In genomic region chr6:30489081-30490030, GRCh38 we compare ENCODE assay signal across 1 cellular context.
TF ChIP-seq lines count a peak whose summit lies in the region.

TSS of gene HLA-E (plus strand) at chr6:30489509. CDS start at chr6:30489532, 23 bp downstream.

TF ChIP-seq in HepG2, 621 proteins besides CTCF, POLR2A, EP300 and RAD21 (continued from another document and continues in another):
- TF ChIP-seq ZNF710 (CRISPR knock-in tag; IDR thresholded peaks at IDR 0.05; ENCODE audit: borderline replicate concordance) (0 out of 2 replicates have a peak, but pooled peaks have one; percentile 11), MATR3 (CRISPR knock-in tag; IDR thresholded peaks at IDR 0.05) (no peak), SIX4 (CRISPR knock-in tag; IDR thresholded peaks at IDR 0.05) (peak; percentile 17; the same call in 1 of the 2 replicates), ZFP91 (CRISPR knock-in tag; IDR thresholded peaks at IDR 0.05; ENCODE audit: borderline replicate concordance) (peak; percentile 73; the same call in 1 of the 2 replicates), E2F2 (CRISPR knock-in tag; IDR thresholded peaks at IDR 0.05; ENCODE audit: borderline replicate concordance) (no peak), FLYWCH1 (CRISPR knock-in tag; IDR thresholded peaks at IDR 0.05) (no peak), ZBTB26 (CRISPR knock-in tag; IDR thresholded peaks at IDR 0.05; ENCODE audit: borderline replicate concordance) (peak; percentile 26; the same call in 1 of the 2 replicates), TBX3 (IDR thresholded peaks at IDR 0.05; ENCODE audit: borderline replicate concordance) (no peak), CHD2 (IDR thresholded peaks at IDR 0.05; ENCODE audit: low read depth, low read length) (no peak), TCF7 (IDR thresholded peaks at IDR 0.05; ENCODE audit: low read depth) (no peak), TRIM22 (IDR thresholded peaks at IDR 0.05) (no peak), ZNF788 (CRISPR knock-in tag; IDR thresholded peaks at IDR 0.05; ENCODE audit: borderline replicate concordance) (peak; percentile 15; the same call in 1 of the 2 replicates), MLX (CRISPR knock-in tag; IDR thresholded peaks at IDR 0.05) (no peak), ZNF597 (CRISPR knock-in tag; IDR thresholded peaks at IDR 0.05) (no peak), ZNF709 (CRISPR knock-in tag; IDR thresholded peaks at IDR 0.05) (0 out of 2 replicates have a peak, but pooled peaks have one; percentile 8), EHMT2 (IDR thresholded peaks at IDR 0.05; ENCODE audit: borderline replicate concordance, low read depth, low read length) (0 out of 2 replicates have a peak, but pooled peaks have one; percentile 54), ZNF775 (CRISPR knock-in tag; IDR thresholded peaks at IDR 0.05; ENCODE audit: borderline replicate concordance) (no peak), RFXAP (CRISPR knock-in tag; IDR thresholded peaks at IDR 0.05; ENCODE audit: borderline replicate concordance) (peak; percentile 100), ZNF557 (CRISPR knock-in tag; IDR thresholded peaks at IDR 0.05) (no peak), TAF1 (CRISPR knock-in tag; IDR thresholded peaks at IDR 0.05) (peak; percentile 81), ISL2 (CRISPR knock-in tag; IDR thresholded peaks at IDR 0.05) (no peak), ZNF34 (CRISPR knock-in tag; IDR thresholded peaks at IDR 0.05; ENCODE audit: borderline replicate concordance) (no peak; the same call in 1 of the 2 replicates), ATF5 (CRISPR knock-in tag; IDR thresholded peaks at IDR 0.05; ENCODE audit: low read depth) (no peak), HOXA3 (CRISPR knock-in tag; IDR thresholded peaks at IDR 0.05) (peak; percentile 46; the same call in 1 of the 2 replicates), HHEX (CRISPR knock-in tag; IDR thresholded peaks at IDR 0.05) (no peak), RERE (CRISPR knock-in tag; IDR thresholded peaks at IDR 0.05; ENCODE audit: low read depth) (no peak), ZNF44 (CRISPR knock-in tag; IDR thresholded peaks at IDR 0.05) (no peak), ZNF430 (CRISPR knock-in tag; IDR thresholded peaks at IDR 0.05) (0 out of 2 replicates have a peak, but pooled peaks have one; percentile 14), RXRA (CRISPR knock-in tag; IDR thresholded peaks at IDR 0.05) (no peak; the same call in 1 of the 2 replicates), ZNF280D (CRISPR knock-in tag; IDR thresholded peaks at IDR 0.05) (peak; percentile 95), GTF3A (CRISPR knock-in tag; conservative IDR thresholded peaks at IDR 0.05) (no peak), SRSF4 (IDR thresholded peaks at IDR 0.05; ENCODE audit: low read depth, low read length, poor library complexity, severe bottlenecking) (no peak), ARID3A (IDR thresholded peaks at IDR 0.05; ENCODE audit: low read depth, low read length) (no peak), CREBL2 (CRISPR knock-in tag; IDR thresholded peaks at IDR 0.05; ENCODE audit: borderline replicate concordance) (no peak), MAZ (IDR thresholded peaks at IDR 0.05; ENCODE audit: borderline replicate concordance, low read depth, low read length) (no peak; the same call in 1 of the 2 replicates), MAZ (CRISPR knock-in tag; IDR thresholded peaks at IDR 0.05; ENCODE audit: low read depth) (peak; percentile 80), ZNF577 (CRISPR knock-in tag; IDR thresholded peaks at IDR 0.05; ENCODE audit: borderline replicate concordance, low read depth) (no peak)
